Comparison of ENCODE assay signal across 9 cellular contexts in genomic region chr12:122090759-122091535, GRCh38. TPM values are rescaled to one million over a fixed set of nuclear protein-coding genes. Genes with fewer than 3 reads are reported as not detected.
A peak's percentile ranks its signal among the peaks of the same experiment; 100 is the strongest.
DNase-seq lines count a peak whose midpoint lies in the region; ATAC-seq and TF ChIP-seq lines count a peak whose summit lies in the region.
"Had no signal": no experiment of that assay in that cellular context is flagged by ENCODE, and none has a peak within 500 bp of the region (broad histone marks: within the 10 kb centered on the region; RNA-seq: fewer than 3 reads in every experiment).

No MANE protein-coding gene starts in this region.

- no peak for TF ChIP-seq CTCF in breast epithelium (IDR thresholded peaks at IDR 0.05)
- no peak for TF ChIP-seq CTCF in transverse colon (IDR thresholded peaks at IDR 0.05)
- TF ChIP-seq CTCF in GM13977 (IDR thresholded peaks at IDR 0.05; ENCODE audit: extremely low read depth, insufficient read depth, missing control alignments): no peak

- H3K27me3 ChIP-seq in breast epithelium (no peaks in the 10 kb centered on the region), transverse colon (no peaks in the 10 kb centered on the region)

- H3K27ac ChIP-seq in breast epithelium (peak overlapping the region; percentile 56 to 64), transverse colon (peak overlapping the region; percentile 71 to 95 (median 92))

- H3K36me3 Mint-ChIP-seq in activated T-cell treated with anti-CD3 and anti-CD28 coated beads, Interleukin-2, amount 50 U/mL, for 24 hours (ENCODE audit: low read depth): peaks cover 47% of the 10 kb centered on the region
- H3K36me3 Mint-ChIP-seq in activated T-cell treated with anti-CD3 and anti-CD28 coated beads, Interleukin-2, amount 50 U/mL, for 4 hours (ENCODE audit: insufficient read depth): peaks cover 8% of the 10 kb centered on the region

- no peaks in the 10 kb centered on the region for H3K27me3 Mint-ChIP-seq in activated T-cell treated with anti-CD3 and anti-CD28 coated beads, Interleukin-2, amount 50 U/mL, for 24 hours
- H3K27me3 Mint-ChIP-seq in activated T-cell treated with anti-CD3 and anti-CD28 coated beads, Interleukin-2, amount 50 U/mL, for 4 hours (ENCODE audit: low read depth): no peaks in the 10 kb centered on the region
- H3K27me3 Mint-ChIP-seq: activated CD8-positive, alpha-beta memory T cell treated with anti-CD3 and anti-CD28 coated beads, Interleukin-2, amount 10 ng/mL, durations not matched to agents 7 days and 5 days had no signal

- TF ChIP-seq POLR2A in breast epithelium (IDR thresholded peaks at IDR 0.05) (no peak), transverse colon (IDR thresholded peaks at IDR 0.05) (no peak)

- no peak for DNase-seq in activated T-cell treated with anti-CD3 and anti-CD28 coated beads, Interleukin-2, amount 50 U/mL, for 24 hours
- DNase-seq in activated T-cell treated with anti-CD3 and anti-CD28 coated beads, Interleukin-2, amount 50 U/mL, for 4 hours: no peak
- DNase-seq in breast epithelium (ENCODE audit: low spot score in 2 of 2) (no peak), mesenteric fat pad (ENCODE audit: low spot score) (peak; percentile 39), transverse colon (no peak), GM13977 (ENCODE audit: low spot score) (no peak)
- DNase-seq: activated CD8-positive, alpha-beta memory T cell treated with anti-CD3 and anti-CD28 coated beads, Interleukin-2, amount 10 ng/mL, durations not matched to agents 7 days and 5 days had no signal

- intact Hi-C loops in breast epithelium (cut with DNase I; ENCODE audit: low total_unique reads): no loop called here
- intact Hi-C loops in transverse colon (cut with DNase I; ENCODE audit: low total_unique reads): no loop called here

- H3K4me3 Mint-ChIP-seq in activated T-cell treated with anti-CD3 and anti-CD28 coated beads, Interleukin-2, amount 50 U/mL, for 24 hours: no peak overlapping the region
- H3K4me3 Mint-ChIP-seq in activated T-cell treated with anti-CD3 and anti-CD28 coated beads, Interleukin-2, amount 50 U/mL, for 4 hours: no peak overlapping the region
- H3K4me3 Mint-ChIP-seq: activated CD8-positive, alpha-beta memory T cell treated with anti-CD3 and anti-CD28 coated beads, Interleukin-2, amount 10 ng/mL, durations not matched to agents 7 days and 5 days had no signal

- TF ChIP-seq EP300 in transverse colon (IDR thresholded peaks at IDR 0.05; ENCODE audit: low read depth): peak; percentile 8

- H3K9me3 ChIP-seq in breast epithelium: no peaks in the 10 kb centered on the region
- H3K9me3 ChIP-seq in transverse colon: no peaks in the 10 kb centered on the region

- H3K4me3 ChIP-seq in breast epithelium: no peak overlapping the region
- no peak overlapping the region for H3K4me3 ChIP-seq in transverse colon

- H3K4me1 ChIP-seq in breast epithelium (peaks cover 4 to 6% of the 10 kb centered on the region in 2 donors), transverse colon (peaks cover 76 to 90% (median 80%) of the 10 kb centered on the region in 4 donors)

- H3K4me1 Mint-ChIP-seq in activated T-cell treated with anti-CD3 and anti-CD28 coated beads, Interleukin-2, amount 50 U/mL, for 24 hours (ENCODE audit: low read depth): peaks cover 40% of the 10 kb centered on the region
- peaks cover 29% of the 10 kb centered on the region for H3K4me1 Mint-ChIP-seq in activated T-cell treated with anti-CD3 and anti-CD28 coated beads, Interleukin-2, amount 50 U/mL, for 4 hours (ENCODE audit: low read depth)

- WGBS in transverse colon (ENCODE audit: low coverage in 1 of 2), 2 donors: 29 to 37% methylated on average over 4 to 7 of the region's 7 CpGs

- peak overlapping the region; percentile 68 for H3K27ac Mint-ChIP-seq in activated T-cell treated with anti-CD3 and anti-CD28 coated beads, Interleukin-2, amount 50 U/mL, for 24 hours
- H3K27ac Mint-ChIP-seq: activated CD8-positive, alpha-beta memory T cell treated with anti-CD3 and anti-CD28 coated beads, Interleukin-2, amount 10 ng/mL, durations not matched to agents 7 days and 5 days had no signal

- H3K36me3 ChIP-seq in breast epithelium (no peaks in the 10 kb centered on the region), transverse colon (no peaks in the 10 kb centered on the region)

- in situ Hi-C loops in transverse colon (cut with MboI; ENCODE audit: low pct_ligation_motif_present in 1 of 4, low pct_unique_long_range_greater_than_20kb in 1 of 4, low sequenced_read_pairs in 3 of 4) (no loop called here), GM13977 (cut with MboI; ENCODE audit: low pct_unique_long_range_greater_than_20kb, low sequenced_read_pairs, unreplicated experiment) (no loop called here)

- no peaks in the 10 kb centered on the region for H3K9me3 Mint-ChIP-seq in activated T-cell treated with anti-CD3 and anti-CD28 coated beads, Interleukin-2, amount 50 U/mL, for 24 hours
- no peaks in the 10 kb centered on the region for H3K9me3 Mint-ChIP-seq in activated T-cell treated with anti-CD3 and anti-CD28 coated beads, Interleukin-2, amount 50 U/mL, for 4 hours

- no peak for ATAC-seq in activated T-cell treated with anti-CD3 and anti-CD28 coated beads, Interleukin-2, amount 50 U/mL, for 4 hours
- ATAC-seq in HG02798 (IDR thresholded peaks at IDR 0.05; ENCODE audit: poor library complexity, unreplicated experiment) (no peak), HG02938 (IDR thresholded peaks at IDR 0.05; ENCODE audit: unreplicated experiment) (no peak)
- ATAC-seq: activated CD8-positive, alpha-beta memory T cell treated with anti-CD3 and anti-CD28 coated beads, Interleukin-2, amount 10 ng/mL, durations not matched to agents 7 days and 5 days had no signal

RNA-seq across cellular contexts. Expression of gene MLXIP, which starts 12.4 kb away (rescaled TPM):
- total RNA-seq in activated T-cell treated with anti-CD3 and anti-CD28 coated beads, Interleukin-2, amount 50 U/mL, for 4 hours: 10 to 100 TPM; 35.9 to 42.3 (median 37.9) TPM
- total RNA-seq in breast epithelium (10 to 100 TPM; 21.1 to 31.1 (median 28.2) TPM), mesenteric fat pad (68.4 TPM), transverse colon (100 to 1,000 TPM in 3 of 4 donors, 10 to 100 TPM in 1; 99.5 to 302 (median 151) TPM)
